ENCODE assay signal across 2 cellular contexts in genomic region chr3:48711727-48712126, GRCh38.
TF ChIP-seq lines count a peak whose summit lies in the region.

No MANE protein-coding gene starts in this region.

TF ChIP-seq in IMR-90, 13 proteins besides CTCF, POLR2A, EP300 and RAD21:
- TF ChIP-seq RCOR1 (IDR thresholded peaks at IDR 0.05; ENCODE audit: insufficient replicate concordance, low read length) (no peak), CEBPB (IDR thresholded peaks at IDR 0.05; ENCODE audit: low read depth, low read length) (no peak), MAFK (IDR thresholded peaks at IDR 0.05; ENCODE audit: low read depth, low read length) (no peak), BHLHE40 (IDR thresholded peaks at IDR 0.05; ENCODE audit: low read depth, low read length) (no peak), MAZ (IDR thresholded peaks at IDR 0.05; ENCODE audit: borderline replicate concordance, low read depth, low read length) (no peak), CHD1 (IDR thresholded peaks at IDR 0.05; ENCODE audit: low read depth, low read length) (no peak), SMC3 (IDR thresholded peaks at IDR 0.05; ENCODE audit: low read depth, low read length) (no peak), MXI1 (IDR thresholded peaks at IDR 0.05; ENCODE audit: borderline replicate concordance, low read depth, low read length) (no peak), FOS (IDR thresholded peaks at IDR 0.05; ENCODE audit: low read depth, low read length) (no peak), NFE2L2 (IDR thresholded peaks at IDR 0.05; ENCODE audit: low read depth, low read length) (no peak), RFX5 (IDR thresholded peaks at IDR 0.05; ENCODE audit: low read depth, low read length) (no peak)
- TF ChIP-seq, protein P1, sequence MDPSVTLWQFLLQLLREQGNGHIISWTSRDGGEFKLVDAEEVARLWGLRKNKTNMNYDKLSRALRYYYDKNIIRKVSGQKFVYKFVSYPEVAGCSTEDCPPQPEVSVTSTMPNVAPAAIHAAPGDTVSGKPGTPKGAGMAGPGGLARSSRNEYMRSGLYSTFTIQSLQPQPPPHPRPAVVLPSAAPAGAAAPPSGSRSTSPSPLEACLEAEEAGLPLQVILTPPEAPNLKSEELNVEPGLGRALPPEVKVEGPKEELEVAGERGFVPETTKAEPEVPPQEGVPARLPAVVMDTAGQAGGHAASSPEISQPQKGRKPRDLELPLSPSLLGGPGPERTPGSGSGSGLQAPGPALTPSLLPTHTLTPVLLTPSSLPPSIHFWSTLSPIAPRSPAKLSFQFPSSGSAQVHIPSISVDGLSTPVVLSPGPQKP (IDR thresholded peaks at IDR 0.05; ENCODE audit: borderline replicate concordance, low read depth, low read length): no peak
- TF ChIP-seq, protein P2, sequence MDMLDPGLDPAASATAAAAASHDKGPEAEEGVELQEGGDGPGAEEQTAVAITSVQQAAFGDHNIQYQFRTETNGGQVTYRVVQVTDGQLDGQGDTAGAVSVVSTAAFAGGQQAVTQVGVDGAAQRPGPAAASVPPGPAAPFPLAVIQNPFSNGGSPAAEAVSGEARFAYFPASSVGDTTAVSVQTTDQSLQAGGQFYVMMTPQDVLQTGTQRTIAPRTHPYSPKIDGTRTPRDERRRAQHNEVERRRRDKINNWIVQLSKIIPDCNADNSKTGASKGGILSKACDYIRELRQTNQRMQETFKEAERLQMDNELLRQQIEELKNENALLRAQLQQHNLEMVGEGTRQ (IDR thresholded peaks at IDR 0.05; ENCODE audit: low read depth, low read length): no peak

TF ChIP-seq in GM12878, 131 proteins besides CTCF, POLR2A, EP300 and RAD21:
- TF ChIP-seq TARDBP (IDR thresholded peaks at IDR 0.05; ENCODE audit: borderline replicate concordance) (no peak), IRF4 (IDR thresholded peaks at IDR 0.05; ENCODE audit: low read depth, low read length) (no peak), SPI1 (IDR thresholded peaks at IDR 0.05; ENCODE audit: borderline replicate concordance, insufficient read depth, low read depth, low read length) (no peak), HDGF (IDR thresholded peaks at IDR 0.05) (no peak), MYB (IDR thresholded peaks at IDR 0.05; ENCODE audit: borderline replicate concordance, low read depth, low read length) (no peak), CHD4 (IDR thresholded peaks at IDR 0.05) (no peak), POLR2AphosphoS2 (IDR thresholded peaks at IDR 0.05; ENCODE audit: low read depth, low read length) (no peak), ZNF622 (IDR thresholded peaks at IDR 0.05) (no peak), ZBTB40 (IDR thresholded peaks at IDR 0.05; ENCODE audit: borderline replicate concordance) (no peak)
- TF ChIP-seq, protein P3, sequence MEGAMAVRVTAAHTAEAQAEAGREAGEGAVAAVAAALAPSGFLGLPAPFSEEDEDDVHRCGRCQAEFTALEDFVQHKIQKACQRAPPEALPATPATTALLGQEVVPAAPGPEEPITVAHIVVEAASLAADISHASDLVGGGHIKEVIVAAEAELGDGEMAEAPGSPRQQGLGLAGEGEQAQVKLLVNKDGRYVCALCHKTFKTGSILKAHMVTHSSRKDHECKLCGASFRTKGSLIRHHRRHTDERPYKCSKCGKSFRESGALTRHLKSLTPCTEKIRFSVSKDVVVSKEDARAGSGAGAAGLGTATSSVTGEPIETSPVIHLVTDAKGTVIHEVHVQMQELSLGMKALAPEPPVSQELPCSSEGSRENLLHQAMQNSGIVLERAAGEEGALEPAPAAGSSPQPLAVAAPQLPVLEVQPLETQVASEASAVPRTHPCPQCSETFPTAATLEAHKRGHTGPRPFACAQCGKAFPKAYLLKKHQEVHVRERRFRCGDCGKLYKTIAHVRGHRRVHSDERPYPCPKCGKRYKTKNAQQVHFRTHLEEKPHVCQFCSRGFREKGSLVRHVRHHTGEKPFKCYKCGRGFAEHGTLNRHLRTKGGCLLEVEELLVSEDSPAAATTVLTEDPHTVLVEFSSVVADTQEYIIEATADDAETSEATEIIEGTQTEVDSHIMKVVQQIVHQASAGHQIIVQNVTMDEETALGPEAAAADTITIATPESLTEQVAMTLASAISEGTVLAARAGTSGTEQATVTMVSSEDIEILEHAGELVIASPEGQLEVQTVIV (IDR thresholded peaks at IDR 0.05; ENCODE audit: borderline replicate concordance, partially characterized antibody): no peak
TF ChIP-seq in GM12878: peak in this region for 0.
